1 cellular context compared by ENCODE assay signal in the genomic region with DNA sequence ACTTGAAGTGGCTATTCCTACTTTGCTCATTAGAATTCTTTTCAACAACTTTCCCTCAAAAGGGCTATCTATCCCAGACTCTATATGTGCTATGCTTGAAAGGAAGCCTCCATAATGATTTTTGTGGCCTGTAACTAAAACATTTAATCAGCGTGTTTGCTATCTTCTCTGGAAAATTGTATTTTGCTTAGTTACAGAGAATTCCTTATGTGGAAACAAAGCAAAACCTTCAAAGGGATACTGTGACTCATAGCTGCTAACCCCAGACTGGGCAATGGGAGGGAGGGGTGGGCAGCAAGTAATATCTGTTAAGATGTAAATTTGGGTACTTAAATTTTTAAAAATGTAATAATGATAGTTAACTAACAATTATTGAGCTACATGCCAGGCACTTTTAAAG.
TF ChIP-seq lines count a peak whose summit lies in the region.

No MANE protein-coding gene starts in this region.

TF ChIP-seq in IMR-90, 13 proteins besides CTCF, POLR2A, EP300 and RAD21 (continued from another document):
- TF ChIP-seq RCOR1 (IDR thresholded peaks at IDR 0.05; ENCODE audit: insufficient replicate concordance, low read length) (no peak), RFX5 (IDR thresholded peaks at IDR 0.05; ENCODE audit: low read depth, low read length) (no peak), MXI1 (IDR thresholded peaks at IDR 0.05; ENCODE audit: borderline replicate concordance, low read depth, low read length) (no peak), CHD1 (IDR thresholded peaks at IDR 0.05; ENCODE audit: low read depth, low read length) (no peak), BHLHE40 (IDR thresholded peaks at IDR 0.05; ENCODE audit: low read depth, low read length) (no peak)
